In the genomic region with DNA sequence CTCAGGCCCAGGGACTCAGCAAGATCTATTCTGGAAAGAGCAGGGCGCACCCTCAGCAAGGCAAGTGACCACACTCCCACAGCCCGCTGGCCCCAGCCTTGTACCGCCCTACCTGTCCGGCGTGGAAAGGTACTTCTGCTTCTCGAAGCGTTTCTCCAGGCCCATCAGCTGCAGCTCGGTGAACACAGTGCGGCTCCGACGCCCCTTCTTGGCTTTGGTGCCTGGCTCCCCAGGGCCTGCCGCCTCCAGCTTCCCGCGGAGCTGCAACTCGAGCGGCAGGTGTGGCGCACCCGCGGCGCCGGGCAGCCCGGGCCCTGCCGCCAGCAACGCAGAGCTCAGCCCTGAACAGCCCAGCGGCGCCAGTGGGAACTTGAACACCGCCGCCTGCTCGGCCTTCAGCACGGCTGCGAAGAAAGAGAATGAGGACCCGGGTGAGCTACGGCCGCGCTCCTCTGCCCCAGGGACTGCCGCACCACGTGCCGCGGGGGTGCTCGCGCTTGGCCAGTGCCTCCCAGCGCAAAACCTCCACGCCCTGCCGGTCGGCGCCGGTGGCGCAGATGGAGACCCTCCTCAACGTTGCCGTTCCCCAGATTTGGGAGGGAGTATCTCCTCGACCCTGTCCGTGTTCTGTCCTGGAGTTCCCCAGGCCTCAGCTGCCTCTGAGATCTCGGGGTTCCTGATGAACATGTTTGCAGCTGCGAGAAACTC, we compare ENCODE assay signal across 10 cellular contexts. TPM values are rescaled to one million over a fixed set of nuclear protein-coding genes. Genes with fewer than 3 reads are reported as not detected.
DNase-seq lines count a peak whose midpoint lies in the region; ATAC-seq lines count a peak whose summit lies in the region.
"Had no signal": no experiment of that assay in that cellular context is flagged by ENCODE, and none has a peak within 500 bp of the region (broad histone marks: within the 10 kb centered on the region; RNA-seq: fewer than 3 reads in every experiment).

No MANE protein-coding gene starts in this region.

- DNase-seq in activated CD4-positive, alpha-beta T cell treated with anti-CD3 and anti-CD28 coated beads for 36 hours: peak; percentile 48
- DNase-seq in activated CD4-positive, alpha-beta T cell treated with anti-CD3 and anti-CD28 coated beads, Interleukin-2, amount 50 U/mL, for 4 hours: no peak
- DNase-seq in NCI-H748 treated with DMSO at 0.1 percent for 48 hours (lab: John Stamatoyannopoulos, UW): peak; percentile 31
- no peak for DNase-seq in sciatic nerve (ENCODE audit: low spot score)
- DNase-seq in KBM-7: no peak
- no peak for DNase-seq in NCI-H1417 treated with DMSO at 0.1 percent for 48 hours (lab: John Stamatoyannopoulos, UW)

- H3K36me3 ChIP-seq in rectal smooth muscle tissue (ENCODE audit: control insufficient read depth, insufficient read depth, low read length): no peaks in the 10 kb centered on the region

- H3K4me3 ChIP-seq in rectal smooth muscle tissue (ENCODE audit: low read length): peak overlapping the region; percentile 32

- ATAC-seq in activated CD4-positive, alpha-beta T cell treated with anti-CD3 and anti-CD28 coated beads for 36 hours: peak; percentile 13
- ATAC-seq in esophagus mucosa (peak; percentile 19), sciatic nerve (no peak)
- ATAC-seq: gastroesophageal sphincter had no signal

- H3K9me3 Mint-ChIP-seq in activated CD4-positive, alpha-beta T cell treated with anti-CD3 and anti-CD28 coated beads for 36 hours (ENCODE audit: low read depth): no peaks in the 10 kb centered on the region

- H3K4me1 ChIP-seq in rectal smooth muscle tissue (ENCODE audit: control insufficient read depth, insufficient read depth, low read length): peaks cover 2% of the 10 kb centered on the region

- H3K27ac Mint-ChIP-seq in activated CD4-positive, alpha-beta T cell treated with anti-CD3 and anti-CD28 coated beads for 36 hours: no peak overlapping the region

- intact Hi-C loops in activated CD4-positive, alpha-beta T cell treated with anti-CD3 and anti-CD28 coated beads for 36 hours (cut with DNase I, micrococcal nuclease): no loop called here
- intact Hi-C loops in sciatic nerve (cut with DNase I): no loop called here

- POLR2A ChIA-PET in activated CD4-positive, alpha-beta T cell treated with anti-CD3 and anti-CD28 coated beads for 36 hours (lab: Charles Lee): interaction anchor here (0.7 kb wide), 1 partner anchor 1019 kb away, joined by 3 read pairs; no protein-coding TSS in a partner anchor

- no peaks in the 10 kb centered on the region for H3K36me3 Mint-ChIP-seq in activated CD4-positive, alpha-beta T cell treated with anti-CD3 and anti-CD28 coated beads for 36 hours (ENCODE audit: low read depth)

- H3K4me1 Mint-ChIP-seq in activated CD4-positive, alpha-beta T cell treated with anti-CD3 and anti-CD28 coated beads for 36 hours: peaks cover 38% of the 10 kb centered on the region

- peak overlapping the region; percentile 26 for H3K4me3 Mint-ChIP-seq in activated CD4-positive, alpha-beta T cell treated with anti-CD3 and anti-CD28 coated beads for 36 hours

- H3K27me3 Mint-ChIP-seq in activated CD4-positive, alpha-beta T cell treated with anti-CD3 and anti-CD28 coated beads for 36 hours: peaks cover 67% of the 10 kb centered on the region

- H3K9ac ChIP-seq in rectal smooth muscle tissue (ENCODE audit: low read length): no peak overlapping the region

- no peak overlapping the region for H3K27ac ChIP-seq in rectal smooth muscle tissue (ENCODE audit: low read depth, low read length)
- H3K27ac ChIP-seq: gastroesophageal sphincter had no signal

- CTCF ChIA-PET in activated CD4-positive, alpha-beta T cell treated with anti-CD3 and anti-CD28 coated beads for 36 hours (lab: Charles Lee): interaction anchor here (0.7 to 1.5 kb wide), 3 partner anchors 9 to 644 kb away, joined by 3 to 7 read pairs (median 7); no protein-coding TSS in a partner anchor

- in situ Hi-C loops in KBM-7 (cut with MboI; ENCODE audit: low pct_unique_long_range_greater_than_20kb, low sequenced_read_pairs): no loop called here

- peaks cover 85% of the 10 kb centered on the region for H3K27me3 ChIP-seq in rectal smooth muscle tissue (ENCODE audit: control insufficient read depth, insufficient read depth, low read length)

RNA-seq across cellular contexts. Expression of a gene that starts 2.2 kb away (rescaled TPM):
- total RNA-seq in activated CD4-positive, alpha-beta T cell treated with anti-CD3 and anti-CD28 coated beads for 36 hours: 1 to 10 TPM; 1.8 to 1.9 TPM
- 0.12 TPM for total RNA-seq in esophagus mucosa
- not detected for total RNA-seq in sciatic nerve
- total RNA-seq: mononuclear cell had no signal

Comparison
In these comparisons a context has a peak if more than half of its experiments do, and no peak if none do; other contexts are left out.
1. DNase-seq: peak in activated CD4-positive, alpha-beta T cell treated with anti-CD3 and anti-CD28 coated beads for 36 hours (single experiment) and NCI-H748 treated with DMSO at 0.1 percent for 48 hours (single experiment); none in activated CD4-positive, alpha-beta T cell treated with anti-CD3 and anti-CD28 coated beads, Interleukin-2, amount 50 U/mL, for 4 hours (0 of 2), sciatic nerve (single experiment), KBM-7 (single experiment) and NCI-H1417 treated with DMSO at 0.1 percent for 48 hours (single experiment).